ENCODE assay signal across 22 cellular contexts in genomic region chrX:1182211-1182610, GRCh38. TPM values are rescaled to one million over a fixed set of nuclear protein-coding genes. Genes with fewer than 3 reads are reported as not detected.
DNase-seq lines count a peak whose midpoint lies in the region; ATAC-seq and TF ChIP-seq lines count a peak whose summit lies in the region.
"Had no signal": no experiment of that assay in that cellular context is flagged by ENCODE, and none has a peak within 500 bp of the region (broad histone marks: within the 10 kb centered on the region; RNA-seq: fewer than 3 reads in every experiment).

No MANE protein-coding gene starts in this region.

- H3K36me3 Mint-ChIP-seq in GM23338 (ENCODE audit: low read depth) (peaks cover 24% of the 10 kb centered on the region), WTC11 (no peaks in the 10 kb centered on the region)
- H3K36me3 Mint-ChIP-seq: CD4-positive, alpha-beta memory T cell had no signal

- TF ChIP-seq CTCF in GM23338 (conservative IDR thresholded peaks at IDR 0.05; ENCODE audit: low read depth in 2 of 2) = no peak
- TF ChIP-seq CTCF in WTC11 (IDR thresholded peaks at IDR 0.05) = no peak
- no peak for TF ChIP-seq CTCF in transverse colon (IDR thresholded peaks at IDR 0.05)

- ATAC-seq in GM23338 (no peak), WTC11 (no peak), GM18868 (IDR thresholded peaks at IDR 0.05; ENCODE audit: unreplicated experiment) (no peak)
- ATAC-seq: HCT116 had no signal

- H3K4me3 ChIP-seq in GM23338 (no peak overlapping the region), transverse colon (no peak overlapping the region)

- H3K9me3 Mint-ChIP-seq in GM23338 (peaks cover 78% of the 10 kb centered on the region), WTC11 (no peaks in the 10 kb centered on the region)
- H3K9me3 Mint-ChIP-seq: H9 had no signal

- H3K4me1 Mint-ChIP-seq in GM23338 (peaks cover 3% of the 10 kb centered on the region; the same call in 2 of the 3 replicates), WTC11 (peaks cover 22% of the 10 kb centered on the region)
- H3K4me1 Mint-ChIP-seq: CD4-positive, alpha-beta memory T cell had no signal

- peak overlapping the region; percentile 78 for H2AFZ ChIP-seq in GM23338

- POLR2A ChIA-PET in WTC11 (lab: Charles Lee) = no interaction called here

- peaks cover 6% of the 10 kb centered on the region for H3K27me3 Mint-ChIP-seq in GM23338 (ENCODE audit: insufficient read depth, low read depth, poor library complexity)
- H3K27me3 Mint-ChIP-seq in WTC11 (ENCODE audit: low read depth) = no peaks in the 10 kb centered on the region

- H3F3A ChIP-seq in GM23338 (replicated peaks; ENCODE audit: low read depth) = peaks cover 9% of the 10 kb centered on the region; the same call in 1 of the 2 replicates

- TF ChIP-seq EP300 in transverse colon (IDR thresholded peaks at IDR 0.05; ENCODE audit: low read depth) = no peak

- no peaks in the 10 kb centered on the region for H4K20me1 ChIP-seq in GM23338 (replicated peaks; ENCODE audit: insufficient read depth)

- H3K9me2 ChIP-seq in GM23338 (ENCODE audit: insufficient read depth) = no peaks in the 10 kb centered on the region

- H3K9me3 ChIP-seq in transverse colon = no peaks in the 10 kb centered on the region

- intact Hi-C loops in transverse colon (cut with DNase I; ENCODE audit: low total_unique reads) = no loop called here

- no peak overlapping the region for H3K4me3 Mint-ChIP-seq in GM23338
- H3K4me3 Mint-ChIP-seq in WTC11 = no peak overlapping the region
- H3K4me3 Mint-ChIP-seq: CD4-positive, alpha-beta memory T cell; H9 had no signal

- H3K27me3 ChIP-seq in GM23338 (ENCODE audit: insufficient read depth) (no peaks in the 10 kb centered on the region), transverse colon (no peaks in the 10 kb centered on the region)

- H3K4me1 ChIP-seq in GM23338 (ENCODE audit: insufficient read depth) (peaks cover 11% of the 10 kb centered on the region), transverse colon (peaks cover 0 to 4% (median 0%) of the 10 kb centered on the region in 4 donors)

- no peaks in the 10 kb centered on the region for H3K79me2 ChIP-seq in GM23338 (replicated peaks; ENCODE audit: insufficient read depth)

- in situ Hi-C loops in transverse colon (cut with MboI; ENCODE audit: low pct_ligation_motif_present in 1 of 4, low pct_unique_long_range_greater_than_20kb in 1 of 4, low sequenced_read_pairs in 3 of 4) = no loop called here

- TF ChIP-seq POLR2A in transverse colon (IDR thresholded peaks at IDR 0.05) = no peak

- H3K27ac Mint-ChIP-seq in GM23338 = no peak overlapping the region
- peak overlapping the region; percentile 73 for H3K27ac Mint-ChIP-seq in WTC11
- H3K27ac Mint-ChIP-seq: CD4-positive, alpha-beta memory T cell had no signal

- 60 to 63% methylated on average over 1 to 4 of the region's 4 CpGs for WGBS in transverse colon (ENCODE audit: low coverage in 1 of 2), 2 donors

- H3K4me2 ChIP-seq in GM23338 = no peak overlapping the region

- DNase-seq in activated CD8-positive, alpha-beta memory T cell treated with anti-CD3 and anti-CD28 coated beads for 24 hours = peak; percentile 11
- DNase-seq in activated CD8-positive, alpha-beta memory T cell treated with anti-CD3 and anti-CD28 coated beads, Interleukin-2, amount 50 U/mL, for 48 hours = no peak
- DNase-seq in GM23338 (ENCODE audit: low spot score) = no peak
- DNase-seq in WTC11 (ENCODE audit: low spot score) = no peak
- peak; percentile 5 for DNase-seq in mucosa of gallbladder (ENCODE audit: low spot score)
- DNase-seq in T-helper 9 cell = no peak
- DNase-seq in transverse colon = no peak
- DNase-seq: C1 segment of cervical spinal cord; Calu3; CD4-positive, alpha-beta memory T cell; COR-L47; DMS53; DMS79 treated with DMSO at 0.1 percent for 48 hours; GF-D8; H9 had no signal

- H3K36me3 ChIP-seq in GM23338 (ENCODE audit: insufficient read depth) = no peaks in the 10 kb centered on the region
- H3K36me3 ChIP-seq in transverse colon = no peaks in the 10 kb centered on the region

- H3K27ac ChIP-seq in GM23338 (ENCODE audit: low read depth) (no peak overlapping the region), transverse colon (no peak overlapping the region)

- CTCF ChIA-PET in WTC11 (lab: Charles Lee) = no interaction called here

TF ChIP-seq in GM23338, 12 proteins besides CTCF, POLR2A, EP300 and RAD21:
- TF ChIP-seq ZNF331 (CRISPR knock-in tag; IDR thresholded peaks at IDR 0.05; ENCODE audit: low read depth) = no peak
- no peak for TF ChIP-seq NANOG (IDR thresholded peaks at IDR 0.05; ENCODE audit: borderline replicate concordance)

TF ChIP-seq in WTC11, 78 proteins besides CTCF, POLR2A, EP300 and RAD21:
- TF ChIP-seq HMGA2 (CRISPR knock-in tag; IDR thresholded peaks at IDR 0.05) = peak; percentile 99
- no peak for TF ChIP-seq JAZF1 (CRISPR knock-in tag; IDR thresholded peaks at IDR 0.05)

RNA-seq across cellular contexts. Expression of gene CRLF2, which starts 30.2 kb away (rescaled TPM):
- total RNA-seq in GM23338 (2014; rRNA removed; shearing (Covaris generic)) = not detected in 2 replicates
- polyA plus RNA-seq in GM23338 (2016; fragmentation: Nextera tagmentation; extraction: Ambion mirVana) = not detected in 2 replicates
- total RNA-seq in WTC11 (2021) = 0.11 TPM in 1 of 3 replicates, not detected in the others
- total RNA-seq in mucosa of gallbladder = 2.3 TPM
- total RNA-seq in transverse colon = 10 to 100 TPM in 1 of 4 donors, under 1 TPM in 1, not detected in 2; 0.41 to 15.0 TPM
- total RNA-seq: A172, A673, G401, H4, H9 had no signal
- polyA plus RNA-seq: BJ; CD4-positive, alpha-beta memory T cell had no signal

Comparison
In these comparisons a context has a peak if more than half of its experiments do, and no peak if none do; other contexts are left out.
1. DNase-seq: peak in activated CD8-positive, alpha-beta memory T cell treated with anti-CD3 and anti-CD28 coated beads for 24 hours (single experiment) and mucosa of gallbladder (single experiment); none in activated CD8-positive, alpha-beta memory T cell treated with anti-CD3 and anti-CD28 coated beads, Interleukin-2, amount 50 U/mL, for 48 hours (single experiment), GM23338 (single experiment), WTC11 (single experiment), T-helper 9 cell (single experiment) and transverse colon (single experiment).